Comparison of ENCODE assay signal across 1 cellular context in the genomic region with DNA sequence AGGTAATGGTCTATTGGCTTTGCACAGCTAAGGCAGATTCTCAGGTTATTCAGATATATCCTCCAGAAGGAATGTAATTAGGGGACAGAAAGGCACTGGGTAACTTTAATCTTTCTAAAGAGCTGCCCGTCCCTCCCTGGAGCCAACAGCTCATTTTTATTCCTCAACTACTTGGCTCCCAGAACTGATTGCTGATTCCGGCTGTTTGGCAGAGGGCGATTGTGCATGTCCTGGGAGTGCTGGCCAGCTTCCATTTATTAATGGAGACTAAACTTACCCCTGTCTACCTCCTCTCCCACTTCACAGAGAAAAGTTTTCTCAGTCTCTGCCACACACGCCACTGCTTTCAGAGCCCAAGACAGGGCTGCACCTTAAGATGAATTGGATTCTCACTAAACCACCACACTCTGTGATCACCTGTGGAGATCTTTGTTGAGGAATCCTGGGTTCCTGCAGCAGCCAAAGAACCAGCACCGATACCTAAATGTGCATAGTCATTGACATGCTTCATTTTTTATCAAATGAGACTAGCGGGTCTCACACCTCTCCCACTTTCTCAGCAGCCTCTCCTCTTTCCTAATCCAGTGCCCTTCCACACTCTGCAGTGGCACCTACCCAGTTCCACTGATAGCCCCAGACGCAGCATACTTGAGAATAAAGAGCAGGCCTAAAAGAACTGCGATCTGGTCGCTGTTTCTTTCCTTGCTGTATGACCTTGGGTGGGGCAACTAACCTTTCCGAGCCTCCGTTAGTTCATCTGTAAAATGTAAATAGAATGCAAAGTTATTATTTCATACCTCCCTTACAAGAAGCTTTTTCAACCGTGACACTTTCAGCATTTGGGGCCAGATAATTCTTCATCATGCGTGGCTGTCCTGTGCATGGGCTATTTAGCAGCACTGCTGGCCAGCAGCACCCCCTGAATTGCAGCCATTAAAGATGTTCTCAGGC.
TF ChIP-seq lines count a peak whose summit lies in the region.

No MANE protein-coding gene starts in this region.

TF ChIP-seq in K562, 482 proteins besides CTCF, POLR2A, EP300 and RAD21:
- TF ChIP-seq, protein P1, sequence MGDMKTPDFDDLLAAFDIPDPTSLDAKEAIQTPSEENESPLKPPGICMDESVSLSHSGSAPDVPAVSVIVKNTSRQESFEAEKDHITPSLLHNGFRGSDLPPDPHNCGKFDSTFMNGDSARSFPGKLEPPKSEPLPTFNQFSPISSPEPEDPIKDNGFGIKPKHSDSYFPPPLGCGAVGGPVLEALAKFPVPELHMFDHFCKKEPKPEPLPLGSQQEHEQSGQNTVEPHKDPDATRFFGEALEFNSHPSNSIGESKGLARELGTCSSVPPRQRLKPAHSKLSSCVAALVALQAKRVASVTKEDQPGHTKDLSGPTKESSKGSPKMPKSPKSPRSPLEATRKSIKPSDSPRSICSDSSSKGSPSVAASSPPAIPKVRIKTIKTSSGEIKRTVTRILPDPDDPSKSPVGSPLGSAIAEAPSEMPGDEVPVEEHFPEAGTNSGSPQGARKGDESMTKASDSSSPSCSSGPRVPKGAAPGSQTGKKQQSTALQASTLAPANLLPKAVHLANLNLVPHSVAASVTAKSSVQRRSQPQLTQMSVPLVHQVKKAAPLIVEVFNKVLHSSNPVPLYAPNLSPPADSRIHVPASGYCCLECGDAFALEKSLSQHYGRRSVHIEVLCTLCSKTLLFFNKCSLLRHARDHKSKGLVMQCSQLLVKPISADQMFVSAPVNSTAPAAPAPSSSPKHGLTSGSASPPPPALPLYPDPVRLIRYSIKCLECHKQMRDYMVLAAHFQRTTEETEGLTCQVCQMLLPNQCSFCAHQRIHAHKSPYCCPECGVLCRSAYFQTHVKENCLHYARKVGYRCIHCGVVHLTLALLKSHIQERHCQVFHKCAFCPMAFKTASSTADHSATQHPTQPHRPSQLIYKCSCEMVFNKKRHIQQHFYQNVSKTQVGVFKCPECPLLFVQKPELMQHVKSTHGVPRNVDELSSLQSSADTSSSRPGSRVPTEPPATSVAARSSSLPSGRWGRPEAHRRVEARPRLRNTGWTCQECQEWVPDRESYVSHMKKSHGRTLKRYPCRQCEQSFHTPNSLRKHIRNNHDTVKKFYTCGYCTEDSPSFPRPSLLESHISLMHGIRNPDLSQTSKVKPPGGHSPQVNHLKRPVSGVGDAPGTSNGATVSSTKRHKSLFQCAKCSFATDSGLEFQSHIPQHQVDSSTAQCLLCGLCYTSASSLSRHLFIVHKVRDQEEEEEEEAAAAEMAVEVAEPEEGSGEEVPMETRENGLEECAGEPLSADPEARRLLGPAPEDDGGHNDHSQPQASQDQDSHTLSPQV (IDR thresholded peaks at IDR 0.05) = 0 out of 2 replicates have a peak, but pooled peaks have one; percentile 59
- TF ChIP-seq SMARCA4 (IDR thresholded peaks at IDR 0.05) (peak; percentile 39; the same call in 1 of the 2 replicates), MAFF (IDR thresholded peaks at IDR 0.05; ENCODE audit: low read length) (peak; percentile 27; the same call in 1 of the 2 replicates), POU5F1 (IDR thresholded peaks at IDR 0.05; ENCODE audit: borderline replicate concordance, low read depth, low read length, partially characterized antibody) (no peak), MAFG (tag; conservative IDR thresholded peaks at IDR 0.05) (peak; percentile 85), ZC3H4 (CRISPR knock-in tag; IDR thresholded peaks at IDR 0.05; ENCODE audit: borderline replicate concordance) (no peak), NFE2 (IDR thresholded peaks at IDR 0.05; ENCODE audit: low read depth) (peak; percentile 66), C11orf30 (IDR thresholded peaks at IDR 0.05; ENCODE audit: low read depth) (peak; percentile 72), NBN (IDR thresholded peaks at IDR 0.05; ENCODE audit: low read depth) (no peak), L3MBTL2 (IDR thresholded peaks at IDR 0.05) (0 out of 2 replicates have a peak, but pooled peaks have one; percentile 3), NFE2L1 (tag; IDR thresholded peaks at IDR 0.05; ENCODE audit: borderline replicate concordance, low read depth) (peak; percentile 52; the same call in 1 of the 2 replicates), ZNF316 (IDR thresholded peaks at IDR 0.05) (peak; percentile 80), NR2C2 (CRISPR knock-in tag; IDR thresholded peaks at IDR 0.05) (no peak), NR2C2 (tag; IDR thresholded peaks at IDR 0.05) (peak; percentile 24; the same call in 1 of the 2 replicates), HNRNPL (IDR thresholded peaks at IDR 0.05; ENCODE audit: low read depth, low read length) (no peak), MTA3 (IDR thresholded peaks at IDR 0.05; ENCODE audit: borderline replicate concordance) (0 out of 2 replicates have a peak, but pooled peaks have one; percentile 22), ESRRA (IDR thresholded peaks at IDR 0.05; ENCODE audit: borderline replicate concordance, low read depth) (peak; percentile 79)
- TF ChIP-seq, protein P2, sequence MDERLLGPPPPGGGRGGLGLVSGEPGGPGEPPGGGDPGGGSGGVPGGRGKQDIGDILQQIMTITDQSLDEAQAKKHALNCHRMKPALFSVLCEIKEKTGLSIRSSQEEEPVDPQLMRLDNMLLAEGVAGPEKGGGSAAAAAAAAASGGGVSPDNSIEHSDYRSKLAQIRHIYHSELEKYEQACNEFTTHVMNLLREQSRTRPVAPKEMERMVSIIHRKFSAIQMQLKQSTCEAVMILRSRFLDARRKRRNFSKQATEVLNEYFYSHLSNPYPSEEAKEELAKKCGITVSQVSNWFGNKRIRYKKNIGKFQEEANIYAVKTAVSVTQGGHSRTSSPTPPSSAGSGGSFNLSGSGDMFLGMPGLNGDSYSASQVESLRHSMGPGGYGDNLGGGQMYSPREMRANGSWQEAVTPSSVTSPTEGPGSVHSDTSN (CRISPR knock-in tag; IDR thresholded peaks at IDR 0.05; ENCODE audit: low read depth) = no peak
- TF ChIP-seq, protein P2 (tag; conservative IDR thresholded peaks at IDR 0.05; ENCODE audit: low read depth) = no peak
- TF ChIP-seq, protein P3, sequence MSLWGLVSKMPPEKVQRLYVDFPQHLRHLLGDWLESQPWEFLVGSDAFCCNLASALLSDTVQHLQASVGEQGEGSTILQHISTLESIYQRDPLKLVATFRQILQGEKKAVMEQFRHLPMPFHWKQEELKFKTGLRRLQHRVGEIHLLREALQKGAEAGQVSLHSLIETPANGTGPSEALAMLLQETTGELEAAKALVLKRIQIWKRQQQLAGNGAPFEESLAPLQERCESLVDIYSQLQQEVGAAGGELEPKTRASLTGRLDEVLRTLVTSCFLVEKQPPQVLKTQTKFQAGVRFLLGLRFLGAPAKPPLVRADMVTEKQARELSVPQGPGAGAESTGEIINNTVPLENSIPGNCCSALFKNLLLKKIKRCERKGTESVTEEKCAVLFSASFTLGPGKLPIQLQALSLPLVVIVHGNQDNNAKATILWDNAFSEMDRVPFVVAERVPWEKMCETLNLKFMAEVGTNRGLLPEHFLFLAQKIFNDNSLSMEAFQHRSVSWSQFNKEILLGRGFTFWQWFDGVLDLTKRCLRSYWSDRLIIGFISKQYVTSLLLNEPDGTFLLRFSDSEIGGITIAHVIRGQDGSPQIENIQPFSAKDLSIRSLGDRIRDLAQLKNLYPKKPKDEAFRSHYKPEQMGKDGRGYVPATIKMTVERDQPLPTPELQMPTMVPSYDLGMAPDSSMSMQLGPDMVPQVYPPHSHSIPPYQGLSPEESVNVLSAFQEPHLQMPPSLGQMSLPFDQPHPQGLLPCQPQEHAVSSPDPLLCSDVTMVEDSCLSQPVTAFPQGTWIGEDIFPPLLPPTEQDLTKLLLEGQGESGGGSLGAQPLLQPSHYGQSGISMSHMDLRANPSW (CRISPR knock-in tag; IDR thresholded peaks at IDR 0.05) = no peak
